In the genomic region with DNA sequence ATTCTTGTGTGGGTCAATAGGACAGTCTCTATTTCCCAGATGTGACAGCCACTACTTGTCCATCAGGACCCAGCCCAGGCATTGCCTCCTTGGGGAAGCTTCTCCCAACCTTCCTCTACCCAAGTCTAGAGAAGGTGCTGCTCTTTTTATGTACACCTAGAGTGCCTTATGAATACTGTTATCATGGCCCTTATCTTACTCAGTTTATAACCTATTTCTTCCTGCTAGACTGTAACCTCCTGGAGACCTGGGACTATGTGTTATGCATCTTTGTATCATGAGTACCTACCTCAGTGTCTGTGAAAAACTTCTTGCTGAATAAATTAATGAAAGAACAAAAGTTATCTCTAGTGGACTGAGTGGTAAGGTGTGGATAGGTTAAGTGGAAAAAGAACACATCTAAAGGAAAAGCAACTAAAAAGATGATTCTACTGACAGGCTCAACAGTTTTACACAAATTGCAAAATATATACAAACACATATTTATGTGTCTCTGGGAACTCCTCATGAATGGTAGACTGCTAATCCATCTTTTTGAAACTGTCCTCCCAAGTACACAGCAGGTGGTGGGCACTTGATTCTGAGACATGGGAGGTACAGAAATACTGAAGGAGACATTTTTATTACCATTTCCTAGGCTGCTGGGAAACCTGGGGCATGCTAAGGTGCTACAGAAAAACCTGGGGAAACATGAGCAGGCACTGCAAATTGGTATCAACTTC, we compare ENCODE assay signal across 17 cellular contexts.
"Had no signal": no experiment of that assay in that cellular context is flagged by ENCODE, and none has a peak within 500 bp of the region (broad histone marks: within the 10 kb centered on the region; RNA-seq: fewer than 3 reads in every experiment).

No MANE protein-coding gene starts in this region.

- DNase-seq: activated CD4-positive, alpha-beta T cell treated with anti-CD3 and anti-CD28 coated beads for 36 hours; activated CD8-positive, alpha-beta T cell treated with anti-CD3 and anti-CD28 coated beads for 36 hours; activated effector memory CD4-positive, alpha-beta T cell treated with anti-CD3 and anti-CD28 coated beads, Interleukin-2, amount 50 U/mL, for 16 hours; activated T-cell treated with anti-CD3 and anti-CD28 coated beads, Interleukin-2, amount 50 U/mL, for 48 hours; body of pancreas; caudate nucleus; colonic mucosa; left ventricle myocardium inferior; mesendoderm; ovary; stimulated activated CD4-positive, alpha-beta T cell treated with anti-CD3 and anti-CD28 coated beads, Interleukin-1b, Interleukin-23, amount 100 ng/mL, for 48 hours; stomach; T-helper 17 cell had no signal

- ATAC-seq: activated CD4-positive, alpha-beta T cell treated with anti-CD3 and anti-CD28 coated beads for 36 hours; activated CD8-positive, alpha-beta T cell treated with anti-CD3 and anti-CD28 coated beads for 36 hours; body of pancreas; esophagus mucosa; sciatic nerve; T-helper 17 cell had no signal

- H3K4me3 ChIP-seq: body of pancreas, colonic mucosa, hepatocyte, left ventricle myocardium inferior, ovary, stomach, thoracic aorta had no signal

- H2AFZ ChIP-seq: hepatocyte had no signal

- H3K9me3 ChIP-seq: body of pancreas, colonic mucosa, left ventricle myocardium inferior, ovary, stomach, thoracic aorta had no signal

- H3K4me2 ChIP-seq: hepatocyte had no signal

- H3K36me3 ChIP-seq: colonic mucosa, left ventricle myocardium inferior, ovary, stomach, thoracic aorta had no signal

- H3K4me1 ChIP-seq: colonic mucosa had no signal

- H3K27ac ChIP-seq: body of pancreas, colonic mucosa, hepatocyte, left ventricle myocardium inferior, ovary, stomach, thoracic aorta had no signal

- H3K27me3 ChIP-seq: body of pancreas, colonic mucosa, hepatocyte, ovary, stomach had no signal
